ENCODE assay signal across 1 cellular context in the genomic region with DNA sequence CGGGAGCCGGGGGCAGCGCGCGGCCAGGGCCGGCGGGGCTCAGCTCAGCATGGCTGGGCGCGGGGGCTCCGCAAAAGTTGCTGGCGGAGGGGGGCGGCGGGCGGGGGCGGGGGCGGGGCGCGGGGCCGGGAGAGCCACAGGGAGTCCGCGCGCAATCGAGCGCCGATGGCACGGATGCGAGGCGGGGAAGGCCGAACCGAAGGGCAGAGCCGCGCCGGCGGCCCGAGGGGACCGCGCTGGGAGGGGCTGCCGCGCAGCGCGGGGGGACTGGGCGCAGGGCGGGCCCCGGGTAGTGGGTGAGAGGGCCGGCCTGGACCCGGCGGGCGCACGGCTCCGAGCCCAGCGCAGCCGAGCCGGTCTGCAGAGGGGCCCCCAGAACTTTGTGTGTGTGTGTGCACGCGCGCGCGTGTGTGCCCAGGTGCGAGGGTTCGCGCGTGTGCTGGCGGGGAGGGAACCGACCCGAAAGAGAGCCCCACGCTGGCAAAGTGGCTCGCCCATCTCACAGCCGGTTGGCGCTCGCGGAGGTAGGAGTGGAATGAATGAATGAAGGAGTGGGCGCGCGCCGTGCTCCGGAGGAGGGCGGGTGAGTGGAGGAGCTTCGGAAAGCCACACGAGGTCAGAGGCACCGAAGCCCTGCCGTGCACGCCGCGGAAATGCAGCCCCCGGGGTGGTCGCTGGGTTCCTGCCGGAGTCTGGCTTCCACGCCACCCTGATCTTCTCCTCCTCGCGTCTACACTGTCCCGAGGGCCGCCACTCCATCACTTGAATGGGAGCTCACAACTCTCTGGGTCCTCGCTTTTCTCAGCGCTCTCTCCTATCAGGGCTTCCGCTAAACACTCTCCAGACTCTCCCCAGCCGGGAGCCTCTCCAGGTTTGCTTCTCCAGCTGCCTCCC.
A peak's percentile ranks its signal among the peaks of the same experiment; 100 is the strongest.
TF ChIP-seq lines count a peak whose summit lies in the region.

Gene HIPK2, minus strand, starts transcription at position 51 of the 894 bp plus-strand sequence. CDS start 375 bp downstream, outside the sequence.

TF ChIP-seq in K562, 482 proteins besides CTCF, POLR2A, EP300 and RAD21 (continued from another document and continues in another):
- no peak for TF ChIP-seq ZFP91 (CRISPR knock-in tag; IDR thresholded peaks at IDR 0.05)
- peak in 1 of 3 experiments; percentile 35; a peak in 1 of 6 replicates for TF ChIP-seq ZBTB11 (CRISPR knock-in tag; IDR thresholded peaks at IDR 0.05)
- TF ChIP-seq TCFL5 (CRISPR knock-in tag; conservative IDR thresholded peaks at IDR 0.05), result no peak
- peak; percentile 12; the same call in 1 of the 2 replicates for TF ChIP-seq MYC (IDR thresholded peaks at IDR 0.05; ENCODE audit: low read depth, low read length)
- peak; percentile 82; the same call in 1 of the 2 replicates for TF ChIP-seq MYC (CRISPR knock-in tag; IDR thresholded peaks at IDR 0.05; ENCODE audit: borderline replicate concordance, low read depth)
- no peak for TF ChIP-seq NELFE (IDR thresholded peaks at IDR 0.05; ENCODE audit: insufficient read depth, insufficient read length)
- TF ChIP-seq ZNF384 (IDR thresholded peaks at IDR 0.05; ENCODE audit: low read depth, low read length), result no peak
- TF ChIP-seq LEF1 (IDR thresholded peaks at IDR 0.05), result no peak
- peak in 1 of 2 experiments; percentile 69; a peak in 2 of 4 replicates for TF ChIP-seq HDAC1 (IDR thresholded peaks at IDR 0.05)
- peak; percentile 83; the same call in 1 of the 2 replicates for TF ChIP-seq HNRNPL (IDR thresholded peaks at IDR 0.05; ENCODE audit: low read depth, low read length)
- peak; percentile 69 for TF ChIP-seq CCNT2 (IDR thresholded peaks at IDR 0.05; ENCODE audit: borderline replicate concordance, extremely low read depth, insufficient read length, low read depth, low read length)
- TF ChIP-seq, protein P1, sequence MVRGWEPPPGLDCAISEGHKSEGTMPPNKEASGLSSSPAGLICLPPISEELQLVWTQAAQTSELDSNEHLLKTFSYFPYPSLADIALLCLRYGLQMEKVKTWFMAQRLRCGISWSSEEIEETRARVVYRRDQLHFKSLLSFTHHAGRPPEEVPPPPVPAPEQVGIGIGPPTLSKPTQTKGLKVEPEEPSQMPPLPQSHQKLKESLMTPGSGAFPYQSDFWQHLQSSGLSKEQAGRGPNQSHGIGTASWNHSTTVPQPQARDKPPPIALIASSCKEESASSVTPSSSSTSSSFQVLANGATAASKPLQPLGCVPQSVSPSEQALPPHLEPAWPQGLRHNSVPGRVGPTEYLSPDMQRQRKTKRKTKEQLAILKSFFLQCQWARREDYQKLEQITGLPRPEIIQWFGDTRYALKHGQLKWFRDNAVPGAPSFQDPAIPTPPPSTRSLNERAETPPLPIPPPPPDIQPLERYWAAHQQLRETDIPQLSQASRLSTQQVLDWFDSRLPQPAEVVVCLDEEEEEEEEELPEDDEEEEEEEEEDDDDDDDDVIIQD (CRISPR knock-in tag; IDR thresholded peaks at IDR 0.05), result no peak
- TF ChIP-seq SAP30 (IDR thresholded peaks at IDR 0.05; ENCODE audit: borderline replicate concordance, insufficient read depth, low read depth, low read length, poor library complexity, severe bottlenecking), result peak; percentile 98
- TF ChIP-seq PHF21A (IDR thresholded peaks at IDR 0.05; ENCODE audit: borderline replicate concordance, low read depth), result no peak
- no peak for TF ChIP-seq TBL1XR1 (IDR thresholded peaks at IDR 0.05; ENCODE audit: low read length in 2 of 2)
- no peak for TF ChIP-seq CBX2 (IDR thresholded peaks at IDR 0.05; ENCODE audit: insufficient read depth, low read length, poor library complexity, severe bottlenecking)
- no peak for TF ChIP-seq ZNF239 (CRISPR knock-in tag; IDR thresholded peaks at IDR 0.05)
- TF ChIP-seq PURB (CRISPR knock-in tag; IDR thresholded peaks at IDR 0.05; ENCODE audit: low read depth), result no peak
- TF ChIP-seq SAFB2 (IDR thresholded peaks at IDR 0.05; ENCODE audit: borderline replicate concordance, low read depth, low read length, severe bottlenecking), result no peak
- no peak for TF ChIP-seq FOXO4 (CRISPR knock-in tag; IDR thresholded peaks at IDR 0.05)
- peak; percentile 98 for TF ChIP-seq RBBP5 (IDR thresholded peaks at IDR 0.05; ENCODE audit: borderline replicate concordance, insufficient read depth, low read length, poor library complexity, severe bottlenecking)
- TF ChIP-seq ZNF311 (CRISPR knock-in tag; IDR thresholded peaks at IDR 0.05), result no peak
- TF ChIP-seq GABPB2 (CRISPR knock-in tag; conservative IDR thresholded peaks at IDR 0.05), result no peak
- no peak for TF ChIP-seq ELK1 (CRISPR knock-in tag; IDR thresholded peaks at IDR 0.05)
- no peak for TF ChIP-seq ZNF696 (CRISPR knock-in tag; conservative IDR thresholded peaks at IDR 0.05)
- TF ChIP-seq HMGXB4 (CRISPR knock-in tag; IDR thresholded peaks at IDR 0.05), result no peak
- no peak for TF ChIP-seq ZNF79 (CRISPR knock-in tag; IDR thresholded peaks at IDR 0.05; ENCODE audit: low read depth)
- peak; percentile 42; the same call in 1 of the 2 replicates for TF ChIP-seq SMARCE1 (IDR thresholded peaks at IDR 0.05)
- TF ChIP-seq IRF1 (CRISPR knock-in tag; IDR thresholded peaks at IDR 0.05; ENCODE audit: borderline replicate concordance), result no peak
- no peak for TF ChIP-seq GTF3C2 (IDR thresholded peaks at IDR 0.05; ENCODE audit: borderline replicate concordance, extremely low read depth, insufficient read length)
- peak; percentile 90 for TF ChIP-seq ZBTB7A (IDR thresholded peaks at IDR 0.05; ENCODE audit: borderline replicate concordance, control insufficient read depth, low read depth, low read length)
- TF ChIP-seq RNF2 (IDR thresholded peaks at IDR 0.05), result no peak
- TF ChIP-seq SP2 (IDR thresholded peaks at IDR 0.05; ENCODE audit: extremely low read depth, low read depth, low read length, poor library complexity, severe bottlenecking), result no peak
- TF ChIP-seq HMGN3 (IDR thresholded peaks at IDR 0.05; ENCODE audit: borderline replicate concordance, extremely low read depth, insufficient read length, low read depth, low read length), result peak; percentile 83
- TF ChIP-seq TEAD4 (IDR thresholded peaks at IDR 0.05; ENCODE audit: low read length), result no peak
- no peak for TF ChIP-seq TEAD4 (CRISPR knock-in tag; IDR thresholded peaks at IDR 0.05; ENCODE audit: borderline replicate concordance)
- no peak for TF ChIP-seq GTF2A2 (tag; IDR thresholded peaks at IDR 0.05)
- no peak for TF ChIP-seq RHOXF2B (CRISPR knock-in tag; conservative IDR thresholded peaks at IDR 0.05)
- no peak for TF ChIP-seq ARID3B (CRISPR knock-in tag; IDR thresholded peaks at IDR 0.05; ENCODE audit: borderline replicate concordance)
